ENCODE assay signal across 1 cellular context in the genomic region with DNA sequence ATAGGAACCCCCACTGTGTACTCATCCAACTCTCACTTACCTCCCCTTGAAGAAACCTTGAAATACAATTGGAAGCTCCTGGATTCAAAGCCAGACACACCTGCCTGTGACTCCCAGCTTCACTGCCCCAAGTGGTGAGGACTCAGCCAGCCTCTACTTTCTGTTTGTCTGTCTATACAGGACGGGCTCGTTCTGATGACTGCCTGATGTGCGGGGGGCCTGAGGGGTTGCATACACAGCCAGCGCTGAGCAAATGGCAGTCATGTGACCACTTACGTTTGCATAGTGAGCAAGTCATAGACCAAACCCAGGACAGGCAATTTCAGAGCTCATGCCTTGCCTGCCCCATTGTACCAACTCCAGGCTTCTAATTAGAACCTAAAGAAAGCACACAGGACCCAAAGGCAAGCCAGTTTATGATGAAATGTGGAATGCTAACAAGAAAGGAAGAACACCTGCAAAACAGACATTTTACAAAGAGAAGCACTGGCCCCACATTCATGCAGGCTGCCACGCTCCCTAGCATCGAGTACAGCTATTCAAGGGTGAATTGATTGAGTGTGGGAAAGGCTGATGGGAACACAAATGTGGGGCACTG.
TF ChIP-seq lines count a peak whose summit lies in the region.

No MANE protein-coding gene starts in this region.

TF ChIP-seq in SK-N-SH, 30 proteins besides CTCF, POLR2A, EP300 and RAD21 (continued from another document):
- TF ChIP-seq, protein P1, sequence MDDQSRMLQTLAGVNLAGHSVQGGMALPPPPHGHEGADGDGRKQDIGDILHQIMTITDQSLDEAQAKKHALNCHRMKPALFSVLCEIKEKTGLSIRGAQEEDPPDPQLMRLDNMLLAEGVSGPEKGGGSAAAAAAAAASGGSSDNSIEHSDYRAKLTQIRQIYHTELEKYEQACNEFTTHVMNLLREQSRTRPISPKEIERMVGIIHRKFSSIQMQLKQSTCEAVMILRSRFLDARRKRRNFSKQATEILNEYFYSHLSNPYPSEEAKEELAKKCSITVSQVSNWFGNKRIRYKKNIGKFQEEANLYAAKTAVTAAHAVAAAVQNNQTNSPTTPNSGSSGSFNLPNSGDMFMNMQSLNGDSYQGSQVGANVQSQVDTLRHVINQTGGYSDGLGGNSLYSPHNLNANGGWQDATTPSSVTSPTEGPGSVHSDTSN (IDR thresholded peaks at IDR 0.05) = no peak
- TF ChIP-seq TAF1 (IDR thresholded peaks at IDR 0.05; ENCODE audit: borderline replicate concordance, low read depth, low read length) = no peak
- TF ChIP-seq MXI1 (IDR thresholded peaks at IDR 0.05; ENCODE audit: low read depth, low read length) = no peak
TF ChIP-seq in SK-N-SH: peak in this region for 0.
